In the genomic region with DNA sequence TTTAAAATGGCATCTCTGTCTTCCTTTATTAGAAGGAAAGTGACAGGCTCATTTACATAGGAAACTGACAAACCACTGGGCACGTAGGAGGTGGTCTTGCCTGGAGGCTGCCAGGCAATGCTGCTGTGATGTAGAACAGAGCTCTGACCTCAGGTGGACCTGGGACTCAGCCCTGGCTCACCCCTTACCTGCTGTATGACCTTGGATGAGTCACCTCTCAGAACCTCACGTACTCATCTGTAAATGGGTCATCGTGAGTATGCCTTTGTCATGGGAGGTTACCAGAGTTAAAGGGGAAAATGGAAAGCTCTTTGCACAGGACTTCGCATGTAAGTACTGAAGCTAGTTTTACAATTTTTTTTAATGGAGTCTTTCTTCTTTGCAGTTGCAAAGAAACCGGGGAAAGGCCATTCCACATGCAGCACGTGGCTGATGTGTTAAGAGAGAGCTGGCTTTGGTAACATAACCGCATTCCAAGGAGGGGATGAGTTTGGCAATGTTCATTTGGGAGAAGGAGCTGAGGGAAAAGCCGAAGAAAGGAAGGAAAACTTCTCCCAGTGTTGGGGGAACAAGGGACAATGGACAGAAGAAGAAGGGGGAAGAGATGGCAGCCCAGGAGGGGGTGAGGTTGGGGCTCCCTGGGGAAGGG, we compare ENCODE assay signal across 1 cellular context.
TF ChIP-seq lines count a peak whose summit lies in the region.

No MANE protein-coding gene starts in this region.

TF ChIP-seq in HepG2, 621 proteins besides CTCF, POLR2A, EP300 and RAD21 (continued from another document and continues in another):
- TF ChIP-seq, protein P1, sequence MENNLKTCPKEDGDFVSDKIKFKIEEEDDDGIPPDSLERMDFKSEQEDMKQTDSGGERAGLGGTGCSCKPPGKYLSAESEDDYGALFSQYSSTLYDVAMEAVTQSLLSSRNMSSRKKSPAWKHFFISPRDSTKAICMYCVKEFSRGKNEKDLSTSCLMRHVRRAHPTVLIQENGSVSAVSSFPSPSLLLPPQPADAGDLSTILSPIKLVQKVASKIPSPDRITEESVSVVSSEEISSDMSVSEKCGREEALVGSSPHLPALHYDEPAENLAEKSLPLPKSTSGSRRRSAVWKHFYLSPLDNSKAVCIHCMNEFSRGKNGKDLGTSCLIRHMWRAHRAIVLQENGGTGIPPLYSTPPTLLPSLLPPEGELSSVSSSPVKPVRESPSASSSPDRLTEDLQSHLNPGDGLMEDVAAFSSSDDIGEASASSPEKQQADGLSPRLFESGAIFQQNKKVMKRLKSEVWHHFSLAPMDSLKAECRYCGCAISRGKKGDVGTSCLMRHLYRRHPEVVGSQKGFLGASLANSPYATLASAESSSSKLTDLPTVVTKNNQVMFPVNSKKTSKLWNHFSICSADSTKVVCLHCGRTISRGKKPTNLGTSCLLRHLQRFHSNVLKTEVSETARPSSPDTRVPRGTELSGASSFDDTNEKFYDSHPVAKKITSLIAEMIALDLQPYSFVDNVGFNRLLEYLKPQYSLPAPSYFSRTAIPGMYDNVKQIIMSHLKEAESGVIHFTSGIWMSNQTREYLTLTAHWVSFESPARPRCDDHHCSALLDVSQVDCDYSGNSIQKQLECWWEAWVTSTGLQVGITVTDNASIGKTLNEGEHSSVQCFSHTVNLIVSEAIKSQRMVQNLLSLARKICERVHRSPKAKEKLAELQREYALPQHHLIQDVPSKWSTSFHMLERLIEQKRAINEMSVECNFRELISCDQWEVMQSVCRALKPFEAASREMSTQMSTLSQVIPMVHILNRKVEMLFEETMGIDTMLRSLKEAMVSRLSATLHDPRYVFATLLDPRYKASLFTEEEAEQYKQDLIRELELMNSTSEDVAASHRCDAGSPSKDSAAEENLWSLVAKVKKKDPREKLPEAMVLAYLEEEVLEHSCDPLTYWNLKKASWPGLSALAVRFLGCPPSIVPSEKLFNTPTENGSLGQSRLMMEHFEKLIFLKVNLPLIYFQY (CRISPR knock-in tag; IDR thresholded peaks at IDR 0.05; ENCODE audit: borderline replicate concordance): peak; percentile 82; the same call in 1 of the 2 replicates
- TF ChIP-seq, protein P2, sequence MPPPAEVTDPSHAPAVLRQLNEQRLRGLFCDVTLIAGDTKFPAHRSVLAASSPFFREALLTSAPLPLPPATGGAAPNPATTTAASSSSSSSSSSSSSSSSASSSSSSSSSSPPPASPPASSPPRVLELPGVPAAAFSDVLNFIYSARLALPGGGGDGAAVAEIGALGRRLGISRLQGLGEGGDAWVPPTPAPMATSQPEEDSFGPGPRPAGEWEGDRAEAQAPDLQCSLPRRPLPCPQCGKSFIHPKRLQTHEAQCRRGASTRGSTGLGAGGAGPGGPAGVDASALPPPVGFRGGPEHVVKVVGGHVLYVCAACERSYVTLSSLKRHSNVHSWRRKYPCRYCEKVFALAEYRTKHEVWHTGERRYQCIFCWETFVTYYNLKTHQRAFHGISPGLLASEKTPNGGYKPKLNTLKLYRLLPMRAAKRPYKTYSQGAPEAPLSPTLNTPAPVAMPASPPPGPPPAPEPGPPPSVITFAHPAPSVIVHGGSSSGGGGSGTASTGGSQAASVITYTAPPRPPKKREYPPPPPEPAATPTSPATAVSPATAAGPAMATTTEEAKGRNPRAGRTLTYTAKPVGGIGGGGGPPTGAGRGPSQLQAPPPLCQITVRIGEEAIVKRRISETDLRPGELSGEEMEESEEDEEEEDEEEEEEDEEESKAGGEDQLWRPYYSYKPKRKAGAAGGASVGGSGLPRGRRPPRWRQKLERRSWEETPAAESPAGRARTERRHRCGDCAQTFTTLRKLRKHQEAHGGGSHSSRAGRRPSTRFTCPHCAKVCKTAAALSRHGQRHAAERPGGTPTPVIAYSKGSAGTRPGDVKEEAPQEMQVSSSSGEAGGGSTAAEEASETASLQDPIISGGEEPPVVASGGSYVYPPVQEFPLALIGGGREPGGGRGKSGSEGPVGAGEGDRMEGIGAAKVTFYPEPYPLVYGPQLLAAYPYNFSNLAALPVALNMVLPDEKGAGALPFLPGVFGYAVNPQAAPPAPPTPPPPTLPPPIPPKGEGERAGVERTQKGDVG (CRISPR knock-in tag; IDR thresholded peaks at IDR 0.05; ENCODE audit: borderline replicate concordance): no peak
- TF ChIP-seq FOSL1 (CRISPR knock-in tag; IDR thresholded peaks at IDR 0.05; ENCODE audit: borderline replicate concordance) (peak; percentile 83; the same call in 1 of the 2 replicates), ZFP36 (IDR thresholded peaks at IDR 0.05; ENCODE audit: borderline replicate concordance, low read depth, low read length, partially characterized antibody) (no peak), HIVEP1 (CRISPR knock-in tag; IDR thresholded peaks at IDR 0.05) (no peak), ZNF34 (CRISPR knock-in tag; IDR thresholded peaks at IDR 0.05; ENCODE audit: borderline replicate concordance) (no peak), BCL6 (CRISPR knock-in tag; IDR thresholded peaks at IDR 0.05) (0 out of 2 replicates have a peak, but pooled peaks have one; percentile 13), ZBTB38 (CRISPR knock-in tag; IDR thresholded peaks at IDR 0.05) (peak; percentile 48; the same call in 1 of the 2 replicates), CEBPG (CRISPR knock-in tag; IDR thresholded peaks at IDR 0.05) (peak; percentile 40; the same call in 1 of the 2 replicates), ZNF205 (CRISPR knock-in tag; IDR thresholded peaks at IDR 0.05) (0 out of 2 replicates have a peak, but pooled peaks have one; percentile 45), SOX5 (CRISPR knock-in tag; IDR thresholded peaks at IDR 0.05; ENCODE audit: borderline replicate concordance) (peak; percentile 25; the same call in 1 of the 2 replicates), ARNT (IDR thresholded peaks at IDR 0.05) (no peak), GATAD2A (CRISPR knock-in tag; IDR thresholded peaks at IDR 0.05) (peak; percentile 70; the same call in 1 of the 2 replicates), HMG20A (CRISPR knock-in tag; IDR thresholded peaks at IDR 0.05; ENCODE audit: borderline replicate concordance) (peak; percentile 59; the same call in 1 of the 2 replicates), HNRNPLL (IDR thresholded peaks at IDR 0.05; ENCODE audit: low read depth, low read length, poor library complexity, severe bottlenecking) (no peak), DPF2 (CRISPR knock-in tag; IDR thresholded peaks at IDR 0.05; ENCODE audit: borderline replicate concordance, low read depth) (peak; percentile 65; the same call in 1 of the 2 replicates), POGZ (CRISPR knock-in tag; IDR thresholded peaks at IDR 0.05) (peak; percentile 75), NFE2L2 (IDR thresholded peaks at IDR 0.05; ENCODE audit: low read length) (peak; percentile 32), ZNF792 (CRISPR knock-in tag; IDR thresholded peaks at IDR 0.05) (peak; percentile 65; the same call in 1 of the 2 replicates), RFX1 (IDR thresholded peaks at IDR 0.05) (no peak), CBX5 (CRISPR knock-in tag; IDR thresholded peaks at IDR 0.05; ENCODE audit: borderline replicate concordance) (0 out of 2 replicates have a peak, but pooled peaks have one; percentile 38), ZNF317 (CRISPR knock-in tag; IDR thresholded peaks at IDR 0.05) (peak; percentile 22; the same call in 1 of the 2 replicates), FOXA3 (CRISPR knock-in tag; IDR thresholded peaks at IDR 0.05) (peak; percentile 63; the same call in 1 of the 2 replicates), NFIC (IDR thresholded peaks at IDR 0.05; ENCODE audit: low read length) (no peak), ZKSCAN8 (CRISPR knock-in tag; IDR thresholded peaks at IDR 0.05; ENCODE audit: borderline replicate concordance) (peak; percentile 75; the same call in 1 of the 2 replicates), ZMYM2 (CRISPR knock-in tag; IDR thresholded peaks at IDR 0.05) (peak; percentile 90), MED1 (CRISPR knock-in tag; IDR thresholded peaks at IDR 0.05) (peak; percentile 84), NR2F6 (IDR thresholded peaks at IDR 0.05) (no peak), NR2F6 (CRISPR knock-in tag; IDR thresholded peaks at IDR 0.05) (peak; percentile 77), ESRRA (CRISPR knock-in tag; IDR thresholded peaks at IDR 0.05; ENCODE audit: low read depth) (peak; percentile 100)
- TF ChIP-seq, protein P3, sequence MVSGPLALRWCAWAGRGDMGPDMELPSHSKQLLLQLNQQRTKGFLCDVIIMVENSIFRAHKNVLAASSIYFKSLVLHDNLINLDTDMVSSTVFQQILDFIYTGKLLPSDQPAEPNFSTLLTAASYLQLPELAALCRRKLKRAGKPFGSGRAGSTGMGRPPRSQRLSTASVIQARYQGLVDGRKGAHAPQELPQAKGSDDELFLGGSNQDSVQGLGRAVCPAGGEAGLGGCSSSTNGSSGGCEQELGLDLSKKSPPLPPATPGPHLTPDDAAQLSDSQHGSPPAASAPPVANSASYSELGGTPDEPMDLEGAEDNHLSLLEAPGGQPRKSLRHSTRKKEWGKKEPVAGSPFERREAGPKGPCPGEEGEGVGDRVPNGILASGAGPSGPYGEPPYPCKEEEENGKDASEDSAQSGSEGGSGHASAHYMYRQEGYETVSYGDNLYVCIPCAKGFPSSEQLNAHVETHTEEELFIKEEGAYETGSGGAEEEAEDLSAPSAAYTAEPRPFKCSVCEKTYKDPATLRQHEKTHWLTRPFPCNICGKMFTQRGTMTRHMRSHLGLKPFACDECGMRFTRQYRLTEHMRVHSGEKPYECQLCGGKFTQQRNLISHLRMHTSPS (CRISPR knock-in tag; IDR thresholded peaks at IDR 0.05; ENCODE audit: low read depth): peak; percentile 36; the same call in 1 of the 2 replicates
- TF ChIP-seq, protein P4, sequence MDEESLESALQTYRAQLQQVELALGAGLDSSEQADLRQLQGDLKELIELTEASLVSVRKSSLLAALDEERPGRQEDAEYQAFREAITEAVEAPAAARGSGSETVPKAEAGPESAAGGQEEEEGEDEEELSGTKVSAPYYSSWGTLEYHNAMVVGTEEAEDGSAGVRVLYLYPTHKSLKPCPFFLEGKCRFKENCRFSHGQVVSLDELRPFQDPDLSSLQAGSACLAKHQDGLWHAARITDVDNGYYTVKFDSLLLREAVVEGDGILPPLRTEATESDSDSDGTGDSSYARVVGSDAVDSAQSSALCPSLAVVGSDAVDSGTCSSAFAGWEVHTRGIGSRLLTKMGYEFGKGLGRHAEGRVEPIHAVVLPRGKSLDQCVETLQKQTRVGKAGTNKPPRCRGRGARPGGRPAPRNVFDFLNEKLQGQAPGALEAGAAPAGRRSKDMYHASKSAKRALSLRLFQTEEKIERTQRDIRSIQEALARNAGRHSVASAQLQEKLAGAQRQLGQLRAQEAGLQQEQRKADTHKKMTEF (CRISPR knock-in tag; IDR thresholded peaks at IDR 0.05): 0 out of 2 replicates have a peak, but pooled peaks have one; percentile 41
- TF ChIP-seq, protein P5, sequence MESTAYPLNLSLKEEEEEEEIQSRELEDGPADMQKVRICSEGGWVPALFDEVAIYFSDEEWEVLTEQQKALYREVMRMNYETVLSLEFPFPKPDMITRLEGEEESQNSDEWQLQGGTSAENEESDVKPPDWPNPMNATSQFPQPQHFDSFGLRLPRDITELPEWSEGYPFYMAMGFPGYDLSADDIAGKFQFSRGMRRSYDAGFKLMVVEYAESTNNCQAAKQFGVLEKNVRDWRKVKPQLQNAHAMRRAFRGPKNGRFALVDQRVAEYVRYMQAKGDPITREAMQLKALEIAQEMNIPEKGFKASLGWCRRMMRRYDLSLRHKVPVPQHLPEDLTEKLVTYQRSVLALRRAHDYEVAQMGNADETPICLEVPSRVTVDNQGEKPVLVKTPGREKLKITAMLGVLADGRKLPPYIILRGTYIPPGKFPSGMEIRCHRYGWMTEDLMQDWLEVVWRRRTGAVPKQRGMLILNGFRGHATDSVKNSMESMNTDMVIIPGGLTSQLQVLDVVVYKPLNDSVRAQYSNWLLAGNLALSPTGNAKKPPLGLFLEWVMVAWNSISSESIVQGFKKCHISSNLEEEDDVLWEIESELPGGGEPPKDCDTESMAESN (CRISPR knock-in tag; conservative IDR thresholded peaks at IDR 0.05): no peak
- TF ChIP-seq, protein P6, sequence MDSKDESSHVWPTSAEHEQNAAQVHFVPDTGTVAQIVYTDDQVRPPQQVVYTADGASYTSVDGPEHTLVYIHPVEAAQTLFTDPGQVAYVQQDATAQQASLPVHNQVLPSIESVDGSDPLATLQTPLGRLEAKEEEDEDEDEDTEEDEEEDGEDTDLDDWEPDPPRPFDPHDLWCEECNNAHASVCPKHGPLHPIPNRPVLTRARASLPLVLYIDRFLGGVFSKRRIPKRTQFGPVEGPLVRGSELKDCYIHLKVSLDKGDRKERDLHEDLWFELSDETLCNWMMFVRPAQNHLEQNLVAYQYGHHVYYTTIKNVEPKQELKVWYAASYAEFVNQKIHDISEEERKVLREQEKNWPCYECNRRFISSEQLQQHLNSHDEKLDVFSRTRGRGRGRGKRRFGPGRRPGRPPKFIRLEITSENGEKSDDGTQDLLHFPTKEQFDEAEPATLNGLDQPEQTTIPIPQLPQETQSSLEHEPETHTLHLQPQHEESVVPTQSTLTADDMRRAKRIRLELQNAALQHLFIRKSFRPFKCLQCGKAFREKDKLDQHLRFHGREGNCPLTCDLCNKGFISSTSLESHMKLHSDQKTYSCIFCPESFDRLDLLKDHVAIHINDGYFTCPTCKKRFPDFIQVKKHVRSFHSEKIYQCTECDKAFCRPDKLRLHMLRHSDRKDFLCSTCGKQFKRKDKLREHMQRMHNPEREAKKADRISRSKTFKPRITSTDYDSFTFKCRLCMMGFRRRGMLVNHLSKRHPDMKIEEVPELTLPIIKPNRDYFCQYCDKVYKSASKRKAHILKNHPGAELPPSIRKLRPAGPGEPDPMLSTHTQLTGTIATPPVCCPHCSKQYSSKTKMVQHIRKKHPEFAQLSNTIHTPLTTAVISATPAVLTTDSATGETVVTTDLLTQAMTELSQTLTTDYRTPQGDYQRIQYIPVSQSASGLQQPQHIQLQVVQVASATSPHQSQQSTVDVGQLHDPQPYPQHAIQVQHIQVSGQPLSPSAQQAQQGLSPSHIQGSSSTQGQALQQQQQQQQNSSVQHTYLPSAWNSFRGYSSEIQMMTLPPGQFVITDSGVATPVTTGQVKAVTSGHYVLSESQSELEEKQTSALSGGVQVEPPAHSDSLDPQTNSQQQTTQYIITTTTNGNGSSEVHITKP (CRISPR knock-in tag; IDR thresholded peaks at IDR 0.05; ENCODE audit: low read depth): no peak
- TF ChIP-seq, protein P7, sequence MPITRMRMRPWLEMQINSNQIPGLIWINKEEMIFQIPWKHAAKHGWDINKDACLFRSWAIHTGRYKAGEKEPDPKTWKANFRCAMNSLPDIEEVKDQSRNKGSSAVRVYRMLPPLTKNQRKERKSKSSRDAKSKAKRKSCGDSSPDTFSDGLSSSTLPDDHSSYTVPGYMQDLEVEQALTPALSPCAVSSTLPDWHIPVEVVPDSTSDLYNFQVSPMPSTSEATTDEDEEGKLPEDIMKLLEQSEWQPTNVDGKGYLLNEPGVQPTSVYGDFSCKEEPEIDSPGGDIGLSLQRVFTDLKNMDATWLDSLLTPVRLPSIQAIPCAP (CRISPR knock-in tag; IDR thresholded peaks at IDR 0.05; ENCODE audit: low read depth): no peak
- TF ChIP-seq, protein P8, sequence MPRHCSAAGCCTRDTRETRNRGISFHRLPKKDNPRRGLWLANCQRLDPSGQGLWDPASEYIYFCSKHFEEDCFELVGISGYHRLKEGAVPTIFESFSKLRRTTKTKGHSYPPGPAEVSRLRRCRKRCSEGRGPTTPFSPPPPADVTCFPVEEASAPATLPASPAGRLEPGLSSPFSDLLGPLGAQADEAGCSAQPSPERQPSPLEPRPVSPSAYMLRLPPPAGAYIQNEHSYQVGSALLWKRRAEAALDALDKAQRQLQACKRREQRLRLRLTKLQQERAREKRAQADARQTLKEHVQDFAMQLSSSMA (CRISPR knock-in tag; IDR thresholded peaks at IDR 0.05): no peak
- TF ChIP-seq, protein P9, sequence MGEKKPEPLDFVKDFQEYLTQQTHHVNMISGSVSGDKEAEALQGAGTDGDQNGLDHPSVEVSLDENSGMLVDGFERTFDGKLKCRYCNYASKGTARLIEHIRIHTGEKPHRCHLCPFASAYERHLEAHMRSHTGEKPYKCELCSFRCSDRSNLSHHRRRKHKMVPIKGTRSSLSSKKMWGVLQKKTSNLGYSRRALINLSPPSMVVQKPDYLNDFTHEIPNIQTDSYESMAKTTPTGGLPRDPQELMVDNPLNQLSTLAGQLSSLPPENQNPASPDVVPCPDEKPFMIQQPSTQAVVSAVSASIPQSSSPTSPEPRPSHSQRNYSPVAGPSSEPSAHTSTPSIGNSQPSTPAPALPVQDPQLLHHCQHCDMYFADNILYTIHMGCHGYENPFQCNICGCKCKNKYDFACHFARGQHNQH (CRISPR knock-in tag; IDR thresholded peaks at IDR 0.05): peak; percentile 34; the same call in 1 of the 2 replicates
